In the genomic region with DNA sequence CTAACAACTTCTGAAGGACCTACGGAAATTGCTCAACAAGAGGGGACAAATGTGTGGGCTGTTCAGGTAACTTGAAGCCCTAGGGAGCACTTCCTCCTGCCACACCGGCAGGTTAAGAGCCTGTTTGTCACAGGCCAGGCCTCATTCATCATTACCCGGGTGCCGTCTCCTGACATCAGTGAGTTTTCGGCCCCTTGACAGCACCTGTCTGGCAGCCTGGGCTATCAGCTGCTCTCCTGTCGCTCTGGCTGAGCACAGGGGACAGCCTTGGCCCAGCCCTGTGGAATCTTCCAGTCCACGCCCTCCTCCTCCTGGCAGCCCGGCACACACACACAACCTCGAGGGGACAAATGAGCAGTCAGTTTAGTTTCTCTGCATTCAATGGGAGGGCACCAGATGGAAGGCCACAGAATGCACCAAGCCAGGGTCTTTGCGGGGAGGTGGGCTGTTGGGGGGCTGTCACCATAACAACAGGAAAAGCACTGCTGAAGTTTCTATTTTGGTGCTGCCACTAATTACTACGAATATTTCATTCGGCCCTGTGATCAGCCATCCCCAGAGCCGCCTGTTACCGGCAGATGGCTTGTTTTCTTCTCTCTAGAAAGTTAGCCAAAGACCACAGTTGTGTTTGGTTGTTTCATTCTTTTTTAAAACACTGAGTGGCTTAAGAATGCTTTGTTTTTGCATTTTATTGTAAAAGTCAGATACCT, we compare ENCODE assay signal across 10 cellular contexts.
DNase-seq lines count a peak whose midpoint lies in the region; ATAC-seq, FAIRE-seq and TF ChIP-seq lines count a peak whose summit lies in the region.
"Had no signal": no experiment of that assay in that cellular context is flagged by ENCODE, and none has a peak within 500 bp of the region (broad histone marks: within the 10 kb centered on the region; RNA-seq: fewer than 3 reads in every experiment).

No MANE protein-coding gene starts in this region.

- H3K27ac Mint-ChIP-seq in MCF 10A (ENCODE audit: low read depth, unreplicated experiment) (no peak overlapping the region), type B pancreatic cell (peak overlapping the region; percentile 94)

- H3K27me3 ChIP-seq in breast epithelium: no peaks in the 10 kb centered on the region
- H3K27me3 ChIP-seq in esophagus muscularis mucosa: no peaks in the 10 kb centered on the region

- no TSS peak for BruUV-seq in MCF 10A (replicated peaks; lab: Mats Ljungman, UMichigan)

- no peak overlapping the region for H3K4me3 ChIP-seq in breast epithelium
- no peak overlapping the region for H3K4me3 ChIP-seq in esophagus muscularis mucosa
- H3K4me3 ChIP-seq: PC-9 had no signal

- DNase-seq in MCF 10A (ENCODE audit: unreplicated experiment) (peak; percentile 10), breast epithelium (ENCODE audit: low spot score in 2 of 2) (no peak), NCI-H1694 (lab: John Stamatoyannopoulos, UW) (peak; percentile 89), esophagus muscularis mucosa (ENCODE audit: extremely low spot score) (peak; percentile 70), type B pancreatic cell (ENCODE audit: extremely low spot score, unreplicated experiment) (no peak), Right ventricle myocardium superior (no peak), urothelium cell line (ENCODE audit: low spot score) (no peak)

- FAIRE-seq in urothelium cell line (lab: Jason Lieb, UNC): no peak
- FAIRE-seq: A204.1 had no signal

- no peak for TF ChIP-seq EP300 in esophagus muscularis mucosa (IDR thresholded peaks at IDR 0.05)

- H3K4me1 ChIP-seq in breast epithelium (no peaks in the 10 kb centered on the region), esophagus muscularis mucosa (no peaks in the 10 kb centered on the region)

- no peaks in the 10 kb centered on the region for H3K36me3 ChIP-seq in breast epithelium
- no peaks in the 10 kb centered on the region for H3K36me3 ChIP-seq in esophagus muscularis mucosa

- POLR2A ChIA-PET in MCF 10A (lab: Yijun Ruan, JAX): no interaction called here

- CTCF ChIA-PET in MCF 10A (lab: Yijun Ruan, JAX): interaction anchor here (0.6 to 0.9 kb wide), 2 partner anchors 71 to 389 kb away, joined by 3 read pairs; no protein-coding TSS in a partner anchor

- TF ChIP-seq POLR2A in breast epithelium (IDR thresholded peaks at IDR 0.05) (no peak), esophagus muscularis mucosa (IDR thresholded peaks at IDR 0.05; ENCODE audit: low read depth) (no peak)

- H3K27me3 Mint-ChIP-seq in MCF 10A (ENCODE audit: insufficient read depth, unreplicated experiment) (no peaks in the 10 kb centered on the region), type B pancreatic cell (no peaks in the 10 kb centered on the region)

- H3K27ac ChIP-seq in breast epithelium (no peak overlapping the region), esophagus muscularis mucosa (replicated peaks in 1 of 4) (no peak overlapping the region)
- H3K27ac ChIP-seq: PC-9 had no signal

- H3K4me3 Mint-ChIP-seq in MCF 10A (ENCODE audit: unreplicated experiment): no peak overlapping the region
- peak overlapping the region; percentile 79 for H3K4me3 Mint-ChIP-seq in type B pancreatic cell

- H3K36me3 Mint-ChIP-seq in MCF 10A (ENCODE audit: insufficient read depth, unreplicated experiment) (no peaks in the 10 kb centered on the region), type B pancreatic cell (peaks cover 7% of the 10 kb centered on the region)

- ATAC-seq in Right ventricle myocardium superior (ENCODE audit: poor library complexity) (no peak), HG03442 (IDR thresholded peaks at IDR 0.05; ENCODE audit: unreplicated experiment) (no peak)

- WGBS in esophagus muscularis mucosa: 69% methylated on average over 8 of the region's 14 CpGs

- TF ChIP-seq CTCF in MCF 10A (IDR thresholded peaks at IDR 0.05; ENCODE audit: unreplicated experiment): no peak
- TF ChIP-seq CTCF in breast epithelium (IDR thresholded peaks at IDR 0.05): no peak
- TF ChIP-seq CTCF in esophagus muscularis mucosa (IDR thresholded peaks at IDR 0.05): no peak
- TF ChIP-seq CTCF in type B pancreatic cell (conservative IDR thresholded peaks at IDR 0.05): no peak

- intact Hi-C loops in MCF 10A (cut with micrococcal nuclease): no loop called here
- intact Hi-C loops in breast epithelium (cut with DNase I; ENCODE audit: low total_unique reads): no loop called here
- intact Hi-C loops in esophagus muscularis mucosa (cut with DNase I): no loop called here
- intact Hi-C loops in Right ventricle myocardium superior (cut with DNase I): no loop called here

- H3K9me3 ChIP-seq in breast epithelium (peaks cover 0 to 4% of the 10 kb centered on the region in 2 donors), esophagus muscularis mucosa (no peaks in the 10 kb centered on the region)

- H3K9me3 Mint-ChIP-seq in MCF 10A (ENCODE audit: unreplicated experiment) (no peaks in the 10 kb centered on the region), type B pancreatic cell (peaks cover 10% of the 10 kb centered on the region)

- H3K4me1 Mint-ChIP-seq in MCF 10A (ENCODE audit: insufficient read depth, unreplicated experiment): no peaks in the 10 kb centered on the region
- H3K4me1 Mint-ChIP-seq in type B pancreatic cell (ENCODE audit: unreplicated experiment): peaks cover 12% of the 10 kb centered on the region

Comparison
In these comparisons a context has a peak if more than half of its experiments do, and no peak if none do; other contexts are left out.
1. DNase-seq: peak in MCF 10A (single experiment), NCI-H1694 (single experiment) and esophagus muscularis mucosa (single experiment); none in breast epithelium (0 of 2), type B pancreatic cell (single experiment), Right ventricle myocardium superior (single experiment) and urothelium cell line (single experiment).